ENCODE assay signal across 9 cellular contexts in genomic region chr6:53484409-53485280, GRCh38.
DNase-seq lines count a peak whose midpoint lies in the region; ATAC-seq, FAIRE-seq and TF ChIP-seq lines count a peak whose summit lies in the region.
"Had no signal": no experiment of that assay in that cellular context is flagged by ENCODE, and none has a peak within 500 bp of the region (broad histone marks: within the 10 kb centered on the region; RNA-seq: fewer than 3 reads in every experiment).

No MANE protein-coding gene starts in this region.

- ATAC-seq in GM21526 (IDR thresholded peaks at IDR 0.05; ENCODE audit: low FRiP score, unreplicated experiment), result no peak

- no peaks in the 10 kb centered on the region for H3K36me3 ChIP-seq in brain microvascular endothelial cell (replicated peaks)
- H3K36me3 ChIP-seq: BLaER1 treated with 17β-estradiol and CSF1 and Interleukin-3, amounts not matched to agents 10 nM and 100 nM had no signal

- peak; percentile 98 for FAIRE-seq in islet of Langerhans (lab: Jason Lieb, UNC)

- peaks cover 6% of the 10 kb centered on the region for H3K27me3 ChIP-seq in brain microvascular endothelial cell (replicated peaks)
- H3K27me3 ChIP-seq: BLaER1 treated with 17β-estradiol and CSF1 and Interleukin-3, amounts not matched to agents 10 nM and 100 nM had no signal

- H3K4me3 ChIP-seq in brain microvascular endothelial cell (ENCODE audit: low read depth, low read length), result no peak overlapping the region
- H3K4me3 ChIP-seq: BLaER1 treated with 17β-estradiol and CSF1 and Interleukin-3, amounts not matched to agents 10 nM and 100 nM had no signal

- DNase-seq in NK-92 treated with Interleukin-12 subunit alpha and Interleukin-12 subunit beta, amount 100 ng/mL, for 24 hours (lab: John Stamatoyannopoulos, UW), result peak; percentile 6
- DNase-seq in NK-92 (lab: John Stamatoyannopoulos, UW; ENCODE audit: unreplicated experiment), result no peak
- DNase-seq in NCI-H2029 (lab: John Stamatoyannopoulos, UW), result peak; percentile 53
- peak; percentile 74 for DNase-seq in T-helper 9 cell
- DNase-seq in brain microvascular endothelial cell, result peak; percentile 70
- DNase-seq in stimulated activated CD4-positive, alpha-beta T cell treated with anti-CD3 and anti-CD28 coated beads, Interleukin-1b, Interleukin-23, amount 100 ng/mL, for 4 hours (ENCODE audit: low read depth in 2 of 2), result peak; percentile 28 to 77

- no peak overlapping the region for H3K27ac ChIP-seq in brain microvascular endothelial cell
- H3K27ac ChIP-seq: BLaER1 treated with 17β-estradiol and CSF1 and Interleukin-3, amounts not matched to agents 10 nM and 100 nM had no signal

- TF ChIP-seq CTCF in brain microvascular endothelial cell (IDR thresholded peaks at IDR 0.05; ENCODE audit: low read depth, low read length, missing control alignments), result peak; percentile 89

- in situ Hi-C loops in brain microvascular endothelial cell (cut with HindIII; ENCODE audit: low pct_ligation_motif_present, low sequenced_read_pairs), result loop anchor here (25.0 kb wide), 1 partner anchor 178 kb away; the partner anchor contains the start of gene KLHL31
